ENCODE assay signal across 8 cellular contexts in genomic region chr6:73969982-73970960, GRCh38.
DNase-seq lines count a peak whose midpoint lies in the region; ATAC-seq, FAIRE-seq and TF ChIP-seq lines count a peak whose summit lies in the region.

No MANE protein-coding gene starts in this region.

- TF ChIP-seq POLR2A in K562 (conservative IDR thresholded peaks at IDR 0.05) = no peak

- peak; percentile 15 to 57 (median 48); a peak in 5 of 6 replicates for TF ChIP-seq CTCF in K562 (IDR thresholded peaks at IDR 0.05 in 2 of 3, conservative IDR thresholded peaks at IDR 0.05 in 1 of 3; ENCODE audit: insufficient read depth in 2 of 3, low read depth in 1 of 3, low read length in 3 of 3)

- peak; percentile 33 for ATAC-seq in activated CD4-positive, alpha-beta T cell treated with anti-CD3 and anti-CD28 coated beads for 36 hours
- ATAC-seq in K562 (peak; percentile 78), GM19324 (IDR thresholded peaks at IDR 0.05; ENCODE audit: low FRiP score, unreplicated experiment) (no peak), HG03378 (IDR thresholded peaks at IDR 0.05; ENCODE audit: unreplicated experiment) (no peak)

- no peak overlapping the region for H3K9ac ChIP-seq in K562 (ENCODE audit: insufficient read depth in 1 of 2, low read depth in 2 of 2, low read length in 2 of 2)

- H3K27me3 ChIP-seq in K562 (ENCODE audit: control insufficient read depth in 2 of 2, insufficient read depth in 2 of 2, low read length in 2 of 2) = no peaks in the 10 kb centered on the region

- no peak for TF ChIP-seq EP300 in K562 (IDR thresholded peaks at IDR 0.05; ENCODE audit: low read length)

- POLR2A ChIA-PET in activated CD4-positive, alpha-beta T cell treated with anti-CD3 and anti-CD28 coated beads for 36 hours (lab: Charles Lee) = no interaction called here
- POLR2A ChIA-PET in K562 (lab: Yijun Ruan, JAX) = no interaction called here

- H3K27ac ChIP-seq in K562 (ENCODE audit: extremely low read depth, low read depth, low read length) = no peak overlapping the region

- H4K20me1 ChIP-seq in K562 (replicated peaks; ENCODE audit: control insufficient read depth, insufficient read depth, low read length) = no peaks in the 10 kb centered on the region

- intact Hi-C loops in activated CD4-positive, alpha-beta T cell treated with anti-CD3 and anti-CD28 coated beads for 36 hours (cut with DNase I, micrococcal nuclease) = loop anchor here (1.0 to 5.0 kb wide), 3 partner anchors 233 to 1239 kb away; no protein-coding TSS in a partner anchor
- intact Hi-C loops in K562 (cut with micrococcal nuclease) = loop anchor here (2.0 kb wide), 1 partner anchor 1239 kb away; no protein-coding TSS in a partner anchor

- no peaks in the 10 kb centered on the region for H3K36me3 ChIP-seq in K562 (ENCODE audit: control insufficient read depth, insufficient read depth, low read length)

- peaks cover 1% of the 10 kb centered on the region for H3K27me3 Mint-ChIP-seq in activated CD4-positive, alpha-beta T cell treated with anti-CD3 and anti-CD28 coated beads for 36 hours

- H3K9me1 ChIP-seq in K562 (ENCODE audit: control insufficient read depth, insufficient read depth, low read length) = no peaks in the 10 kb centered on the region

- H3K4me3 Mint-ChIP-seq in activated CD4-positive, alpha-beta T cell treated with anti-CD3 and anti-CD28 coated beads for 36 hours = no peak overlapping the region

- H3K79me2 ChIP-seq in K562 (ENCODE audit: control insufficient read depth, insufficient read depth, low read length) = no peaks in the 10 kb centered on the region

- H3K4me1 ChIP-seq in K562 (replicated peaks in 1 of 2; ENCODE audit: control insufficient read depth in 2 of 2, insufficient read depth in 2 of 2, low read length in 2 of 2) = no peaks in the 10 kb centered on the region

- no peak overlapping the region for H2AFZ ChIP-seq in K562 (ENCODE audit: low read depth, low read length)

- BruUV-seq in K562 (replicated peaks; lab: Mats Ljungman, UMichigan) = no TSS peak

- 5% methylated on average over 7 of the region's 7 CpGs for WGBS in K562 (ENCODE audit: insufficient coverage, low coverage, missing lambda C conversion rate)

- no peak overlapping the region for H3K4me2 ChIP-seq in K562 (ENCODE audit: insufficient read depth, low read length)

- in situ Hi-C loops in K562 (cut with MboI) = no loop called here

- no peaks in the 10 kb centered on the region for H3K9me3 ChIP-seq in K562 (replicated peaks; ENCODE audit: control insufficient read depth, insufficient read depth, low read depth, low read length)

- H3K4me1 Mint-ChIP-seq in activated CD4-positive, alpha-beta T cell treated with anti-CD3 and anti-CD28 coated beads for 36 hours = no peaks in the 10 kb centered on the region

- H3K36me3 Mint-ChIP-seq in activated CD4-positive, alpha-beta T cell treated with anti-CD3 and anti-CD28 coated beads for 36 hours (ENCODE audit: low read depth) = no peaks in the 10 kb centered on the region

- FAIRE-seq in K562 (lab: Jason Lieb, UNC) = no peak
- peak; percentile 77 for FAIRE-seq in islet of Langerhans (lab: Jason Lieb, UNC)

- DNase-seq in activated CD4-positive, alpha-beta T cell treated with anti-CD3 and anti-CD28 coated beads for 36 hours = peak; percentile 8
- DNase-seq in activated CD4-positive, alpha-beta T cell treated with anti-CD3 and anti-CD28 coated beads, Interleukin-2, amount 50 U/mL, for 4 hours = no peak
- DNase-seq in NCI-H1092 treated with DMSO at 0.1 percent for 48 hours (lab: John Stamatoyannopoulos, UW) (peak; percentile 46), K562 (ENCODE audit: extremely low read depth in 1 of 4, low spot score in 3 of 4) (peak; percentile 12 to 34 (median 16)), activated T-cell treated with anti-CD3 and anti-CD28 coated beads for 4 hours (no peak)

- no peak overlapping the region for H3K4me3 ChIP-seq in K562

- peak; percentile 38 to 58 for TF ChIP-seq RAD21 in K562 (CRISPR knock-in tag; conservative IDR thresholded peaks at IDR 0.05 in 1 of 2, IDR thresholded peaks at IDR 0.05 in 1 of 2)

- no peaks in the 10 kb centered on the region for H3K9me3 Mint-ChIP-seq in activated CD4-positive, alpha-beta T cell treated with anti-CD3 and anti-CD28 coated beads for 36 hours (ENCODE audit: low read depth)

- no peak overlapping the region for H3K27ac Mint-ChIP-seq in activated CD4-positive, alpha-beta T cell treated with anti-CD3 and anti-CD28 coated beads for 36 hours

- CTCF ChIA-PET in activated CD4-positive, alpha-beta T cell treated with anti-CD3 and anti-CD28 coated beads for 36 hours (lab: Charles Lee) = interaction anchor here (0.5 to 0.9 kb wide), 7 partner anchors 80 to 1902 kb away, joined by 3 to 4 read pairs (median 3); no protein-coding TSS in a partner anchor
- CTCF ChIA-PET in K562 (lab: Yijun Ruan, JAX; ENCODE audit: low intra/inter-chr PET ratio) = interaction anchor here (0.6 to 0.7 kb wide), 2 partner anchors 35 to 1234 kb away, joined by 3 read pairs; no protein-coding TSS in a partner anchor

TF ChIP-seq in K562, 482 proteins besides CTCF, POLR2A, EP300 and RAD21 (continues in another document):
- TF ChIP-seq SRF (CRISPR knock-in tag; IDR thresholded peaks at IDR 0.05) (no peak), PHF20 (IDR thresholded peaks at IDR 0.05; ENCODE audit: partially characterized antibody) (no peak), ELF1 (tag; IDR thresholded peaks at IDR 0.05) (no peak), JUND (IDR thresholded peaks at IDR 0.05; ENCODE audit: borderline replicate concordance, low read depth, low read length) (no peak), JUND (tag; IDR thresholded peaks at IDR 0.05; ENCODE audit: borderline replicate concordance, low read depth, low read length) (no peak), ETS2 (tag; IDR thresholded peaks at IDR 0.05; ENCODE audit: borderline replicate concordance, poor library complexity, severe bottlenecking) (no peak), FIP1L1 (IDR thresholded peaks at IDR 0.05; ENCODE audit: low read depth, low read length, poor library complexity, severe bottlenecking) (no peak), ATF6 (CRISPR knock-in tag; IDR thresholded peaks at IDR 0.05) (no peak), ZNF431 (CRISPR knock-in tag; IDR thresholded peaks at IDR 0.05) (no peak), NFE2L1 (tag; IDR thresholded peaks at IDR 0.05; ENCODE audit: borderline replicate concordance, low read depth) (no peak), SMARCE1 (IDR thresholded peaks at IDR 0.05) (no peak), MEIS2 (IDR thresholded peaks at IDR 0.05; ENCODE audit: partially characterized antibody) (peak; percentile 34), ZNF253 (CRISPR knock-in tag; conservative IDR thresholded peaks at IDR 0.05) (no peak), SUPT5H (IDR thresholded peaks at IDR 0.05) (no peak), HDAC6 (IDR thresholded peaks at IDR 0.05; ENCODE audit: low read depth, low read length) (no peak), ZNF12 (CRISPR knock-in tag; IDR thresholded peaks at IDR 0.05) (no peak), ZNF184 (CRISPR knock-in tag; IDR thresholded peaks at IDR 0.05) (no peak), XRCC3 (IDR thresholded peaks at IDR 0.05) (no peak), TFAM (CRISPR knock-in tag; conservative IDR thresholded peaks at IDR 0.05) (no peak), MAZ (CRISPR knock-in tag; conservative IDR thresholded peaks at IDR 0.05 in 1 of 2, IDR thresholded peaks at IDR 0.05 in 1 of 2) (no peak), KDM5B (IDR thresholded peaks at IDR 0.05; ENCODE audit: insufficient replicate concordance, low read depth, low read length) (no peak), CEBPG (CRISPR knock-in tag; IDR thresholded peaks at IDR 0.05) (no peak), CEBPG (tag; conservative IDR thresholded peaks at IDR 0.05 in 1 of 2, IDR thresholded peaks at IDR 0.05 in 1 of 2) (0 out of 4 replicates have a peak, but pooled peaks of 1 of the 2 experiments have one; percentile 9), TGIF2 (CRISPR knock-in tag; IDR thresholded peaks at IDR 0.05) (no peak)
- TF ChIP-seq, protein P1, sequence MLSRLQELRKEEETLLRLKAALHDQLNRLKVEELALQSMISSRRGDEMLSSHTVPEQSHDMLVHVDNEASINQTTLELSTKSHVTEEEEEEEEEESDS (CRISPR knock-in tag; IDR thresholded peaks at IDR 0.05) = no peak
- TF ChIP-seq, protein P2, sequence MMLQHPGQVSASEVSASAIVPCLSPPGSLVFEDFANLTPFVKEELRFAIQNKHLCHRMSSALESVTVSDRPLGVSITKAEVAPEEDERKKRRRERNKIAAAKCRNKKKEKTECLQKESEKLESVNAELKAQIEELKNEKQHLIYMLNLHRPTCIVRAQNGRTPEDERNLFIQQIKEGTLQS (IDR thresholded peaks at IDR 0.05) = no peak
- TF ChIP-seq, protein P2 (CRISPR knock-in tag; conservative IDR thresholded peaks at IDR 0.05) = no peak
- TF ChIP-seq, protein P3, sequence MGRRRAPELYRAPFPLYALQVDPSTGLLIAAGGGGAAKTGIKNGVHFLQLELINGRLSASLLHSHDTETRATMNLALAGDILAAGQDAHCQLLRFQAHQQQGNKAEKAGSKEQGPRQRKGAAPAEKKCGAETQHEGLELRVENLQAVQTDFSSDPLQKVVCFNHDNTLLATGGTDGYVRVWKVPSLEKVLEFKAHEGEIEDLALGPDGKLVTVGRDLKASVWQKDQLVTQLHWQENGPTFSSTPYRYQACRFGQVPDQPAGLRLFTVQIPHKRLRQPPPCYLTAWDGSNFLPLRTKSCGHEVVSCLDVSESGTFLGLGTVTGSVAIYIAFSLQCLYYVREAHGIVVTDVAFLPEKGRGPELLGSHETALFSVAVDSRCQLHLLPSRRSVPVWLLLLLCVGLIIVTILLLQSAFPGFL (CRISPR knock-in tag; IDR thresholded peaks at IDR 0.05) = no peak

Comparison
In these comparisons a context has a peak if more than half of its experiments do, and no peak if none do; other contexts are left out.
1. DNase-seq: peak in activated CD4-positive, alpha-beta T cell treated with anti-CD3 and anti-CD28 coated beads for 36 hours (single experiment), NCI-H1092 treated with DMSO at 0.1 percent for 48 hours (single experiment) and K562 (4 of 4); none in activated CD4-positive, alpha-beta T cell treated with anti-CD3 and anti-CD28 coated beads, Interleukin-2, amount 50 U/mL, for 4 hours (0 of 2) and activated T-cell treated with anti-CD3 and anti-CD28 coated beads for 4 hours (single experiment).
2. ATAC-seq: peak in activated CD4-positive, alpha-beta T cell treated with anti-CD3 and anti-CD28 coated beads for 36 hours (single experiment) and K562 (single experiment); none in GM19324 (single experiment) and HG03378 (single experiment).